17 cellular contexts compared by ENCODE assay signal in the genomic region with DNA sequence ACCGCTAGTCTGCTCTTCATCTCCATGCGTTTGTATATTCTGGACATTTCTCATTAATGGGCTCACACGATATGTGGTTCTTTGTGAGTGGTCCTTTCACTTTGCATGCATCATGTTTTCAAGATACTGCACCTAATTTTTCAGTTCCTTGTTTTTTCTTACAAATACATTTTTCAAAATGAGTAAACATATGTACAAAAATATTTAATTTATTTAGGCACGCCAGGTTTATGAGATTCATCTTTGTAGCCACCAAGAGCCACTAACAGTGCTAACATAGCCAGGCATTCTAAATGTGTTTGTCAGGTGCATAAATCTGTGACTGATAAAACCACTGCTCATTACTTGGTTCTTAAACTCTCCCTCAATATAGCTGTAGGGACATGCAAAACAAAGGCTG.
DNase-seq lines count a peak whose midpoint lies in the region; ATAC-seq lines count a peak whose summit lies in the region.
"Had no signal": no experiment of that assay in that cellular context is flagged by ENCODE, and none has a peak within 500 bp of the region (broad histone marks: within the 10 kb centered on the region; RNA-seq: fewer than 3 reads in every experiment).

No MANE protein-coding gene starts in this region.

- no peaks in the 10 kb centered on the region for H3K27me3 Mint-ChIP-seq in activated T-cell treated with anti-CD3 and anti-CD28 coated beads, Interleukin-2, amount 50 U/mL, for 72 hours (ENCODE audit: low read depth)
- H3K27me3 Mint-ChIP-seq: activated CD8-positive, alpha-beta memory T cell treated with anti-CD3 and anti-CD28 coated beads, Interleukin-2, amount 10 ng/mL, durations not matched to agents 7 days and 5 days; activated naive CD8-positive, alpha-beta T cell treated with anti-CD3 and anti-CD28 coated beads for 36 hours; CD4-positive, alpha-beta memory T cell had no signal

- no peak overlapping the region for H2BK120ac ChIP-seq in trophoblast cell (ENCODE audit: insufficient read depth, low read length, poor library complexity)

- no peak overlapping the region for H3K27ac ChIP-seq in trophoblast cell (ENCODE audit: low read depth, low read length)
- H3K27ac ChIP-seq: suprapubic skin had no signal

- H3K9me3 Mint-ChIP-seq in activated T-cell treated with anti-CD3 and anti-CD28 coated beads, Interleukin-2, amount 50 U/mL, for 72 hours = no peaks in the 10 kb centered on the region
- H3K9me3 Mint-ChIP-seq: activated naive CD8-positive, alpha-beta T cell treated with anti-CD3 and anti-CD28 coated beads for 36 hours; CD4-positive, alpha-beta memory T cell; mesothelial cell of epicardium had no signal

- H3K9me3 ChIP-seq in trophoblast cell (ENCODE audit: insufficient read depth, low read depth, low read length) = no peaks in the 10 kb centered on the region
- H3K9me3 ChIP-seq: SK-N-SH, suprapubic skin had no signal

- H4K12ac ChIP-seq in trophoblast cell (ENCODE audit: low read depth, low read length) = no peak overlapping the region

- H3K9ac ChIP-seq in trophoblast cell (ENCODE audit: low read length) = no peak overlapping the region
- H3K9ac ChIP-seq: SK-N-SH had no signal

- no peak overlapping the region for H3K14ac ChIP-seq in trophoblast cell (ENCODE audit: low read length)

- H3K79me2 ChIP-seq in trophoblast cell (ENCODE audit: control insufficient read depth, insufficient read depth, low read length, poor library complexity) = no peaks in the 10 kb centered on the region

- no peak overlapping the region for H4K8ac ChIP-seq in trophoblast cell (ENCODE audit: low read depth, low read length)

- no peaks in the 10 kb centered on the region for H3K4me1 Mint-ChIP-seq in activated T-cell treated with anti-CD3 and anti-CD28 coated beads, Interleukin-2, amount 50 U/mL, for 72 hours (ENCODE audit: low read depth)
- H3K4me1 Mint-ChIP-seq: activated CD8-positive, alpha-beta memory T cell treated with anti-CD3 and anti-CD28 coated beads, Interleukin-2, amount 10 ng/mL, durations not matched to agents 7 days and 5 days; activated naive CD8-positive, alpha-beta T cell treated with anti-CD3 and anti-CD28 coated beads for 36 hours; mesothelial cell of epicardium had no signal

- H3K79me1 ChIP-seq in trophoblast cell (ENCODE audit: low read length) = no peaks in the 10 kb centered on the region

- ATAC-seq in GM19328 (IDR thresholded peaks at IDR 0.05; ENCODE audit: unreplicated experiment) (peak; percentile 59), GM21717 (IDR thresholded peaks at IDR 0.05; ENCODE audit: unreplicated experiment) (peak; percentile 88), HG03095 (IDR thresholded peaks at IDR 0.05; ENCODE audit: unreplicated experiment) (peak; percentile 69)
- ATAC-seq in activated T-cell treated with anti-CD3 and anti-CD28 coated beads, Interleukin-2, amount 50 U/mL, for 72 hours (replicated peaks in 1 of 2) = no peak
- ATAC-seq: activated CD8-positive, alpha-beta memory T cell treated with anti-CD3 and anti-CD28 coated beads, Interleukin-2, amount 10 ng/mL, durations not matched to agents 7 days and 5 days had no signal

- H3K4me2 ChIP-seq in trophoblast cell (ENCODE audit: low read length) = no peak overlapping the region
- H3K4me2 ChIP-seq: SK-N-SH, smooth muscle cell had no signal

- WGBS in trophoblast cell (ENCODE audit: extremely low coverage, insufficient coverage, insufficient read length) = no CpG with 5 or more reads among the region's 4 CpGs

- no peak overlapping the region for H3K23ac ChIP-seq in trophoblast cell (ENCODE audit: low read length)

- no peak overlapping the region for H3K4me3 ChIP-seq in trophoblast cell (ENCODE audit: low read depth, low read length)
- H3K4me3 ChIP-seq: smooth muscle cell, suprapubic skin had no signal

- no peaks in the 10 kb centered on the region for H3K4me1 ChIP-seq in trophoblast cell (ENCODE audit: control insufficient read depth in 1 of 2, insufficient read depth in 2 of 2, low read length in 2 of 2)
- H3K4me1 ChIP-seq: suprapubic skin had no signal

- no peak overlapping the region for H2AFZ ChIP-seq in trophoblast cell (ENCODE audit: insufficient read depth, low read length, poor library complexity)

- H3K27ac Mint-ChIP-seq in activated T-cell treated with anti-CD3 and anti-CD28 coated beads, Interleukin-2, amount 50 U/mL, for 72 hours = no peak overlapping the region
- H3K27ac Mint-ChIP-seq: activated CD8-positive, alpha-beta memory T cell treated with anti-CD3 and anti-CD28 coated beads, Interleukin-2, amount 10 ng/mL, durations not matched to agents 7 days and 5 days; activated naive CD8-positive, alpha-beta T cell treated with anti-CD3 and anti-CD28 coated beads for 36 hours; mesothelial cell of epicardium had no signal

- H2AK5ac ChIP-seq in trophoblast cell (ENCODE audit: low read length) = no peak overlapping the region

- H3K36me3 ChIP-seq in trophoblast cell (ENCODE audit: control insufficient read depth in 1 of 2, insufficient read depth in 2 of 2, low read length in 2 of 2) = no peaks in the 10 kb centered on the region
- H3K36me3 ChIP-seq: suprapubic skin had no signal

- H3K4me3 Mint-ChIP-seq in activated T-cell treated with anti-CD3 and anti-CD28 coated beads, Interleukin-2, amount 50 U/mL, for 72 hours = no peak overlapping the region
- H3K4me3 Mint-ChIP-seq: activated CD8-positive, alpha-beta memory T cell treated with anti-CD3 and anti-CD28 coated beads, Interleukin-2, amount 10 ng/mL, durations not matched to agents 7 days and 5 days; activated naive CD8-positive, alpha-beta T cell treated with anti-CD3 and anti-CD28 coated beads for 36 hours; CD4-positive, alpha-beta memory T cell; mesothelial cell of epicardium had no signal

- H2BK12ac ChIP-seq in trophoblast cell (ENCODE audit: low read length) = no peak overlapping the region

- no peaks in the 10 kb centered on the region for H3K36me3 Mint-ChIP-seq in activated T-cell treated with anti-CD3 and anti-CD28 coated beads, Interleukin-2, amount 50 U/mL, for 72 hours (ENCODE audit: insufficient read depth in 2 of 2)
- H3K36me3 Mint-ChIP-seq: activated CD8-positive, alpha-beta memory T cell treated with anti-CD3 and anti-CD28 coated beads, Interleukin-2, amount 10 ng/mL, durations not matched to agents 7 days and 5 days; mesothelial cell of epicardium had no signal

- H4K91ac ChIP-seq in trophoblast cell (ENCODE audit: low read depth, low read length) = no peak overlapping the region

- H3K18ac ChIP-seq in trophoblast cell (ENCODE audit: low read length) = no peak overlapping the region

- no peak overlapping the region for H2BK5ac ChIP-seq in trophoblast cell (ENCODE audit: low read depth, low read length, poor library complexity)

- DNase-seq in stimulated activated CD4-positive, alpha-beta T cell treated with anti-CD3 and anti-CD28 coated beads, Interleukin-2, amount 100 ng/mL, for 24 hours = no peak
- DNase-seq in trophoblast cell (no peak), occipital lobe (lab: John Stamatoyannopoulos, UW) (no peak)
- DNase-seq in activated T-cell treated with anti-CD3 and anti-CD28 coated beads, Interleukin-2, amount 50 U/mL, for 72 hours = no peak
- DNase-seq: activated CD8-positive, alpha-beta memory T cell treated with anti-CD3 and anti-CD28 coated beads, Interleukin-2, amount 10 ng/mL, durations not matched to agents 7 days and 5 days; activated naive CD8-positive, alpha-beta T cell treated with anti-CD3 and anti-CD28 coated beads for 36 hours; caudate nucleus; CD4-positive, alpha-beta memory T cell; NCI-H2171; nucleus accumbens; SK-N-SH had no signal

- H3K27me3 ChIP-seq in trophoblast cell (ENCODE audit: insufficient read depth, low read length) = no peaks in the 10 kb centered on the region
- H3K27me3 ChIP-seq: suprapubic skin had no signal

- no peak overlapping the region for H3K4ac ChIP-seq in trophoblast cell (ENCODE audit: low read depth, low read length)

Comparison
In these comparisons a context has a peak if more than half of its experiments do, and no peak if none do; other contexts are left out.
1. ATAC-seq: peak in GM19328 (single experiment), GM21717 (single experiment) and HG03095 (single experiment); none in activated T-cell treated with anti-CD3 and anti-CD28 coated beads, Interleukin-2, amount 50 U/mL, for 72 hours (0 of 2).